Comparison of ENCODE assay signal across 8 cellular contexts in genomic region chr7:155296006-155296787, GRCh38. TPM values are rescaled to one million over a fixed set of nuclear protein-coding genes. Genes with fewer than 3 reads are reported as not detected.
DNase-seq lines count a peak whose midpoint lies in the region; ATAC-seq and TF ChIP-seq lines count a peak whose summit lies in the region.

No MANE protein-coding gene starts in this region.

- H3K27me3 ChIP-seq in BLaER1 (no peaks in the 10 kb centered on the region), KMS-11 (ENCODE audit: insufficient read depth, low read depth) (no peaks in the 10 kb centered on the region)

- peaks cover 37% of the 10 kb centered on the region for H3K4me1 Mint-ChIP-seq in chondrocyte (ENCODE audit: low read depth)
- peaks cover 40 to 54% (median 47%) of the 10 kb centered on the region in 3 donors for H3K4me1 Mint-ChIP-seq in naive B cell

- TF ChIP-seq CTCF in KMS-11 (conservative IDR thresholded peaks at IDR 0.05; ENCODE audit: low read depth, low read length) (no peak), chondrocyte (IDR thresholded peaks at IDR 0.05) (no peak)

- peak overlapping the region; percentile 78 for H2AFZ ChIP-seq in KMS-11 (ENCODE audit: low read depth)

- peaks cover 65% of the 10 kb centered on the region for H3K4me1 ChIP-seq in BLaER1
- peaks cover 29% of the 10 kb centered on the region for H3K4me1 ChIP-seq in KMS-11 (ENCODE audit: low read depth, poor library complexity, severe bottlenecking)

- peak overlapping the region; percentile 95 for H3K9ac ChIP-seq in BLaER1
- H3K9ac ChIP-seq in KMS-11 = peak overlapping the region; percentile 81

- H3K4me2 ChIP-seq in BLaER1 (peak overlapping the region; percentile 90), KMS-11 (peak overlapping the region; percentile 79)

- DNase-seq in chondrocyte (ENCODE audit: low spot score) (no peak), naive B cell (no peak), HuH-7 (ENCODE audit: low spot score) (no peak), iPS-NIHi7 (ENCODE audit: extremely low spot score) (no peak), G401 (ENCODE audit: low spot score) (no peak)

- H3K9me3 Mint-ChIP-seq in chondrocyte (ENCODE audit: low read depth) (no peaks in the 10 kb centered on the region), naive B cell (peaks cover 0 to 2% (median 0%) of the 10 kb centered on the region in 7 donors)

- peak overlapping the region; percentile 70 for H3K4me3 Mint-ChIP-seq in chondrocyte (ENCODE audit: unreplicated experiment)
- peak overlapping the region; percentile 82 to 94 (median 90) for H3K4me3 Mint-ChIP-seq in naive B cell

- no peaks in the 10 kb centered on the region for H3K27me3 Mint-ChIP-seq in chondrocyte (ENCODE audit: low read depth)
- H3K27me3 Mint-ChIP-seq in naive B cell = peaks cover 0 to 5% (median 0%) of the 10 kb centered on the region in 3 donors

- H3K27ac Mint-ChIP-seq in chondrocyte (ENCODE audit: unreplicated experiment) = peak overlapping the region; percentile 69
- peak overlapping the region in 5 of 6 donors; percentile 96 to 97 (median 96) for H3K27ac Mint-ChIP-seq in naive B cell

- no peaks in the 10 kb centered on the region for H3K36me3 Mint-ChIP-seq in chondrocyte (ENCODE audit: low read depth)
- H3K36me3 Mint-ChIP-seq in naive B cell = no peaks in the 10 kb centered on the region

- H3K36me3 ChIP-seq in BLaER1 (peaks cover 9% of the 10 kb centered on the region), KMS-11 (ENCODE audit: insufficient read depth) (no peaks in the 10 kb centered on the region; the same call in 1 of the 2 replicates)

- H3K4me3 ChIP-seq in BLaER1 (peak overlapping the region; percentile 99), KMS-11 (IDR thresholded peaks at IDR 0.05; ENCODE audit: insufficient read depth, low read depth, low read length) (no peak overlapping the region)

- H4K20me1 ChIP-seq in BLaER1 (peaks cover 30% of the 10 kb centered on the region), KMS-11 (ENCODE audit: insufficient read depth) (peaks cover 19% of the 10 kb centered on the region)

- no peaks in the 10 kb centered on the region for H3K9me3 ChIP-seq in BLaER1

- no peak for ATAC-seq in naive B cell (ENCODE audit: low read depth in 2 of 2)
- ATAC-seq in GM18867 (IDR thresholded peaks at IDR 0.05; ENCODE audit: unreplicated experiment) = no peak

- in situ Hi-C loops in G401 (cut with HindIII; ENCODE audit: low sequenced_read_pairs) = no loop called here

- H3K27ac ChIP-seq in BLaER1 = peak overlapping the region; percentile 95
- H3K27ac ChIP-seq in KMS-11 = peak overlapping the region; percentile 90

- peaks cover 34% of the 10 kb centered on the region for H3K79me2 ChIP-seq in KMS-11 (ENCODE audit: insufficient read depth, low read depth)

RNA-seq across cellular contexts. Expression of gene INSIG1, which starts 1.5 kb away (rescaled TPM):
- total RNA-seq in chondrocyte = 21.3 to 33.7 TPM (median 31.8 TPM) in 3 replicates
- polyA plus RNA-seq in naive B cell (ENCODE audit: low read depth in 6 of 6) = 10 to 100 TPM; 55.4 to 85.8 (median 73.4) TPM
- total RNA-seq in G401 (2014; rRNA removed; shearing (Covaris generic)) = 42.4 and 69.1 TPM in 2 replicates
